Comparison of ENCODE assay signal across 30 cellular contexts in genomic region chr22:20389288-20389687, GRCh38.
"Had no signal": no experiment of that assay in that cellular context is flagged by ENCODE, and none has a peak within 500 bp of the region (broad histone marks: within the 10 kb centered on the region; RNA-seq: fewer than 3 reads in every experiment).

No MANE protein-coding gene starts in this region.

- H3K9ac ChIP-seq: KMS-11, SK-N-SH had no signal

- FAIRE-seq: TTC549 had no signal

- H3K27me3 ChIP-seq: ascending aorta, cardiac muscle cell, SJSA1 had no signal

- H3K9me2 ChIP-seq: SK-N-SH had no signal

- H3K27ac Mint-ChIP-seq: activated CD4-positive, alpha-beta T cell treated with anti-CD3 and anti-CD28 coated beads, Interleukin-2, amount 10 ng/mL, durations not matched to agents 24 days and 14 days; activated CD8-positive, alpha-beta T cell treated with anti-CD3 and anti-CD28 coated beads for 36 hours; activated naive CD4-positive, alpha-beta T cell treated with anti-CD3 and anti-CD28 coated beads, Interleukin-2, amount 50 U/mL, for 24 hours; activated naive CD8-positive, alpha-beta T cell treated with anti-CD3 and anti-CD28 coated beads, Interleukin-2, amount 10 ng/mL, durations not matched to agents 7 days and 5 days; T-helper 1 cell treated with Interleukin-12 subunit alpha and Interleukin-12 subunit beta and Interleukin-4 antibody, amounts not matched to agents 30 μg/mL and 1 μg/mL, for 36 hours; T-helper 2 cell treated with Interferon-gamma antibody and Interleukin-4, amounts not matched to agents 5 μg/mL and 100 μg/mL, for 36 hours had no signal

- H3K27me3 Mint-ChIP-seq: activated CD8-positive, alpha-beta T cell treated with anti-CD3 and anti-CD28 coated beads for 36 hours; activated naive CD4-positive, alpha-beta T cell treated with anti-CD3 and anti-CD28 coated beads, Interleukin-2, amount 50 U/mL, for 24 hours had no signal

- H3K36me3 Mint-ChIP-seq: activated naive CD4-positive, alpha-beta T cell treated with anti-CD3 and anti-CD28 coated beads, Interleukin-2, amount 50 U/mL, for 24 hours; activated naive CD8-positive, alpha-beta T cell treated with anti-CD3 and anti-CD28 coated beads, Interleukin-2, amount 10 ng/mL, durations not matched to agents 7 days and 5 days had no signal

- H3K36me3 ChIP-seq: ascending aorta, cardiac muscle cell had no signal

- H3K9me3 ChIP-seq: ascending aorta, SJSA1, SK-N-SH had no signal

- H3K27ac ChIP-seq: ascending aorta, cardiac muscle cell, KMS-11, SJSA1 had no signal

- DNase-seq: activated CD4-positive, alpha-beta T cell treated with anti-CD3 and anti-CD28 coated beads, Interleukin-2, amount 10 ng/mL, durations not matched to agents 24 days and 14 days; activated CD4-positive, alpha-beta T cell treated with anti-CD3 and anti-CD28 coated beads, Interleukin-2, amount 50 U/mL, for 4 hours; activated CD8-positive, alpha-beta T cell treated with anti-CD3 and anti-CD28 coated beads for 36 hours; activated gamma-delta T cell; activated naive CD4-positive, alpha-beta T cell treated with Interleukin-2 at 50 U/mL for 16 hours; activated naive CD8-positive, alpha-beta T cell treated with anti-CD3 and anti-CD28 coated beads, Interleukin-2, amount 10 ng/mL, durations not matched to agents 7 days and 5 days; activated T-cell treated with anti-CD3 and anti-CD28 coated beads, Interleukin-2, amount 50 U/mL, for 48 hours; amygdala; MM.1S; NCI-H1092 treated with DMSO at 0.1 percent for 48 hours; NCI-H1417; NCI-H146; NCI-H187; NCI-H2081; NCI-H2171 treated with DMSO at 0.1 percent for 48 hours; NCI-H226; NCI-H446 treated with DMSO at 0.1 percent for 48 hours; NCI-H524; SHP77 treated with DMSO at 0.1 percent for 48 hours; SK-N-SH had no signal

- ATAC-seq: activated CD8-positive, alpha-beta T cell treated with anti-CD3 and anti-CD28 coated beads for 36 hours; Panc1 had no signal

- H3K9me3 Mint-ChIP-seq: activated CD4-positive, alpha-beta T cell treated with anti-CD3 and anti-CD28 coated beads, Interleukin-2, amount 10 ng/mL, durations not matched to agents 24 days and 14 days; activated CD8-positive, alpha-beta T cell treated with anti-CD3 and anti-CD28 coated beads for 36 hours; activated naive CD4-positive, alpha-beta T cell treated with anti-CD3 and anti-CD28 coated beads, Interleukin-2, amount 50 U/mL, for 24 hours; activated naive CD8-positive, alpha-beta T cell treated with anti-CD3 and anti-CD28 coated beads, Interleukin-2, amount 10 ng/mL, durations not matched to agents 7 days and 5 days; central memory CD8-positive, alpha-beta T cell; T-helper 2 cell treated with Interferon-gamma antibody and Interleukin-4, amounts not matched to agents 5 μg/mL and 100 μg/mL, for 36 hours had no signal

- H3K4me3 ChIP-seq: ascending aorta, cardiac muscle cell, SJSA1 had no signal

- H3K4me2 ChIP-seq: KMS-11, SK-N-SH had no signal

- H3K4me3 Mint-ChIP-seq: activated CD4-positive, alpha-beta T cell treated with anti-CD3 and anti-CD28 coated beads, Interleukin-2, amount 10 ng/mL, durations not matched to agents 24 days and 14 days; activated CD8-positive, alpha-beta T cell treated with anti-CD3 and anti-CD28 coated beads for 36 hours; activated naive CD4-positive, alpha-beta T cell treated with anti-CD3 and anti-CD28 coated beads, Interleukin-2, amount 50 U/mL, for 24 hours; activated naive CD8-positive, alpha-beta T cell treated with anti-CD3 and anti-CD28 coated beads, Interleukin-2, amount 10 ng/mL, durations not matched to agents 7 days and 5 days; central memory CD8-positive, alpha-beta T cell; T-helper 1 cell treated with Interleukin-12 subunit alpha and Interleukin-12 subunit beta and Interleukin-4 antibody, amounts not matched to agents 30 μg/mL and 1 μg/mL, for 36 hours; T-helper 2 cell treated with Interferon-gamma antibody and Interleukin-4, amounts not matched to agents 5 μg/mL and 100 μg/mL, for 36 hours had no signal
